Comparison of ENCODE assay signal across 1 cellular context in genomic region chr10:13587367-13587766, GRCh38.
TF ChIP-seq lines count a peak whose summit lies in the region.

No MANE protein-coding gene starts in this region.

TF ChIP-seq in GM12878, 131 proteins besides CTCF, POLR2A, EP300 and RAD21:
- TF ChIP-seq SMAD1 (IDR thresholded peaks at IDR 0.05; ENCODE audit: low read depth, partially characterized antibody), result no peak
- TF ChIP-seq BHLHE40 (IDR thresholded peaks at IDR 0.05; ENCODE audit: borderline replicate concordance in 1 of 2, low read depth in 2 of 2, low read length in 1 of 2), result peak in 1 of 2 experiments; percentile 58; a peak in 1 of 4 replicates
TF ChIP-seq in GM12878: peak in this region for 1.
